12 cellular contexts compared by ENCODE assay signal in genomic region chr12:75986001-75986739, GRCh38. TPM values are rescaled to one million over a fixed set of nuclear protein-coding genes. Genes with fewer than 3 reads are reported as not detected.
DNase-seq lines count a peak whose midpoint lies in the region; ATAC-seq, FAIRE-seq and TF ChIP-seq lines count a peak whose summit lies in the region.
"Had no signal": no experiment of that assay in that cellular context is flagged by ENCODE, and none has a peak within 500 bp of the region (broad histone marks: within the 10 kb centered on the region; RNA-seq: fewer than 3 reads in every experiment).

No MANE protein-coding gene starts in this region.

- H3K4me2 ChIP-seq in K562 (ENCODE audit: insufficient read depth, low read length) = no peak overlapping the region

- intact Hi-C loops in K562 (cut with micrococcal nuclease) = no loop called here
- intact Hi-C loops in pancreas (cut with DNase I) = no loop called here
- intact Hi-C loops in vagina (cut with DNase I) = no loop called here

- no peaks in the 10 kb centered on the region for H3K9me1 ChIP-seq in K562 (ENCODE audit: control insufficient read depth, insufficient read depth, low read length)

- ATAC-seq in GM21786 (IDR thresholded peaks at IDR 0.05; ENCODE audit: unreplicated experiment) (peak; percentile 39), K562 (0 out of 3 replicates have a peak, but pooled peaks have one; percentile 22), pancreas (peak; percentile 46 to 56 (median 56)), GM18858 (IDR thresholded peaks at IDR 0.05; ENCODE audit: unreplicated experiment) (no peak)
- ATAC-seq: stimulated activated naive CD8-positive, alpha-beta T cell treated with anti-CD3 and anti-CD28 coated beads, Interleukin-15, amount 100 ng/mL, for 72 hours had no signal

- FAIRE-seq in K562 (lab: Jason Lieb, UNC) = no peak
- FAIRE-seq in pancreas (lab: Jason Lieb, UNC) = no peak

- DNase-seq in NCI-H146 treated with DMSO at 0.1 percent for 48 hours (lab: John Stamatoyannopoulos, UW; ENCODE audit: unreplicated experiment) = peak; percentile 60
- DNase-seq in K562 (ENCODE audit: extremely low read depth in 1 of 4, low spot score in 3 of 4) = no peak
- DNase-seq in pancreas = peak in 3 of 6 donors; percentile 39 to 66 (median 47)
- no peak for DNase-seq in vagina (ENCODE audit: extremely low spot score in 2 of 2)
- no peak for DNase-seq in HEK293T (ENCODE audit: extremely low spot score)
- DNase-seq: activated naive CD8-positive, alpha-beta T cell treated with anti-CD3 and anti-CD28 coated beads, Interleukin-2, amount 10 ng/mL, durations not matched to agents 7 days and 5 days; stimulated activated CD4-positive, alpha-beta T cell treated with anti-CD3 and anti-CD28 coated beads, Interleukin-4, amount 100 ng/mL, for 4 hours; stimulated activated naive CD8-positive, alpha-beta T cell treated with anti-CD3 and anti-CD28 coated beads, Interleukin-15, amount 100 ng/mL, for 72 hours had no signal

- no peaks in the 10 kb centered on the region for H3K36me3 ChIP-seq in K562 (ENCODE audit: control insufficient read depth, insufficient read depth, low read length)
- H3K36me3 ChIP-seq in pancreas = no peaks in the 10 kb centered on the region
- no peaks in the 10 kb centered on the region for H3K36me3 ChIP-seq in vagina
- H3K36me3 ChIP-seq: prostate gland had no signal

- H3K9ac ChIP-seq in K562 (ENCODE audit: insufficient read depth in 1 of 2, low read depth in 2 of 2, low read length in 2 of 2) = no peak overlapping the region

- no TSS peak for BruUV-seq in K562 (replicated peaks; lab: Mats Ljungman, UMichigan)

- H3K4me1 ChIP-seq in K562 (replicated peaks in 1 of 2; ENCODE audit: control insufficient read depth in 2 of 2, insufficient read depth in 2 of 2, low read length in 2 of 2) (peaks cover 0 to 2% of the 10 kb centered on the region in 2 experiments; a peak in 1 of 5 replicates), pancreas (peaks cover 0 to 34% (median 24%) of the 10 kb centered on the region in 3 donors), vagina (peaks cover 24% of the 10 kb centered on the region)
- H3K4me1 ChIP-seq: prostate gland had no signal

- 17% methylated on average over 9 of the region's 9 CpGs for WGBS in K562 (ENCODE audit: insufficient coverage, low coverage, missing lambda C conversion rate)
- WGBS in pancreas, 2 donors = 8 to 10% methylated on average over 9 of the region's 9 CpGs

- no peak overlapping the region for H3K27ac ChIP-seq in K562 (ENCODE audit: extremely low read depth, low read depth, low read length)
- H3K27ac ChIP-seq in pancreas = peak overlapping the region in 3 of 4 donors; percentile 13 to 77 (median 61)
- no peak overlapping the region for H3K27ac ChIP-seq in vagina
- H3K27ac ChIP-seq: prostate gland had no signal

- no peak overlapping the region for H2AFZ ChIP-seq in K562 (ENCODE audit: low read depth, low read length)

- H4K20me1 ChIP-seq in K562 (replicated peaks; ENCODE audit: control insufficient read depth, insufficient read depth, low read length) = no peaks in the 10 kb centered on the region

- TF ChIP-seq POLR2A in K562 (conservative IDR thresholded peaks at IDR 0.05) (no peak), vagina (IDR thresholded peaks at IDR 0.05) (no peak)

- H3K4me3 ChIP-seq in K562 (no peak overlapping the region), pancreas (peak overlapping the region in 2 of 4 donors; percentile 4 to 8), vagina (no peak overlapping the region)
- H3K4me3 ChIP-seq: lung, prostate gland had no signal

- TF ChIP-seq EP300 in K562 (IDR thresholded peaks at IDR 0.05; ENCODE audit: low read length) = no peak

- CTCF ChIA-PET in K562 (lab: Yijun Ruan, JAX; ENCODE audit: low intra/inter-chr PET ratio) (no interaction called here), HEK293T (lab: Yijun Ruan, JAX) (interaction anchor here (0.6 kb wide), 1 partner anchor 470 kb away, joined by 6 read pairs; no protein-coding TSS in a partner anchor)

- no peaks in the 10 kb centered on the region for H3K79me2 ChIP-seq in K562 (ENCODE audit: control insufficient read depth, insufficient read depth, low read length)

- TF ChIP-seq RAD21 in K562 (CRISPR knock-in tag; conservative IDR thresholded peaks at IDR 0.05 in 1 of 2, IDR thresholded peaks at IDR 0.05 in 1 of 2) = no peak

- POLR2A ChIA-PET in K562 (lab: Yijun Ruan, JAX) = no interaction called here
- POLR2A ChIA-PET in HEK293T (lab: Yijun Ruan, JAX) = no interaction called here

- H3K9me3 ChIP-seq in K562 (replicated peaks; ENCODE audit: control insufficient read depth, insufficient read depth, low read depth, low read length) (no peaks in the 10 kb centered on the region), pancreas (no peaks in the 10 kb centered on the region), vagina (no peaks in the 10 kb centered on the region)
- H3K9me3 ChIP-seq: prostate gland had no signal

- TF ChIP-seq CTCF in K562 (IDR thresholded peaks at IDR 0.05 in 2 of 3, conservative IDR thresholded peaks at IDR 0.05 in 1 of 3; ENCODE audit: insufficient read depth in 2 of 3, low read depth in 1 of 3, low read length in 3 of 3) (no peak), pancreas (IDR thresholded peaks at IDR 0.05) (no peak), vagina (IDR thresholded peaks at IDR 0.05) (no peak)

- in situ Hi-C loops in K562 (cut with MboI) = no loop called here

- H3K27me3 ChIP-seq in K562 (ENCODE audit: control insufficient read depth in 2 of 2, insufficient read depth in 2 of 2, low read length in 2 of 2) (peaks cover 0 to 4% of the 10 kb centered on the region in 2 experiments; a peak in 2 of 5 replicates), pancreas (no peaks in the 10 kb centered on the region), vagina (no peaks in the 10 kb centered on the region)

TF ChIP-seq in K562, 482 proteins besides CTCF, POLR2A, EP300 and RAD21 (continues in another document):
- TF ChIP-seq SETDB1 (IDR thresholded peaks at IDR 0.05; ENCODE audit: low read length) = no peak
- no peak for TF ChIP-seq NELFE (IDR thresholded peaks at IDR 0.05; ENCODE audit: insufficient read depth, insufficient read length)
- TF ChIP-seq SPI1 (IDR thresholded peaks at IDR 0.05; ENCODE audit: borderline replicate concordance, low read depth, low read length) = no peak
- TF ChIP-seq, protein P1, sequence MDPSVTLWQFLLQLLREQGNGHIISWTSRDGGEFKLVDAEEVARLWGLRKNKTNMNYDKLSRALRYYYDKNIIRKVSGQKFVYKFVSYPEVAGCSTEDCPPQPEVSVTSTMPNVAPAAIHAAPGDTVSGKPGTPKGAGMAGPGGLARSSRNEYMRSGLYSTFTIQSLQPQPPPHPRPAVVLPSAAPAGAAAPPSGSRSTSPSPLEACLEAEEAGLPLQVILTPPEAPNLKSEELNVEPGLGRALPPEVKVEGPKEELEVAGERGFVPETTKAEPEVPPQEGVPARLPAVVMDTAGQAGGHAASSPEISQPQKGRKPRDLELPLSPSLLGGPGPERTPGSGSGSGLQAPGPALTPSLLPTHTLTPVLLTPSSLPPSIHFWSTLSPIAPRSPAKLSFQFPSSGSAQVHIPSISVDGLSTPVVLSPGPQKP (CRISPR knock-in tag; IDR thresholded peaks at IDR 0.05) = no peak
- no peak for TF ChIP-seq SOX6 (IDR thresholded peaks at IDR 0.05)
- no peak for TF ChIP-seq ZNF165 (CRISPR knock-in tag; IDR thresholded peaks at IDR 0.05; ENCODE audit: borderline replicate concordance)
- no peak for TF ChIP-seq POU5F1 (IDR thresholded peaks at IDR 0.05; ENCODE audit: borderline replicate concordance, low read depth, low read length, partially characterized antibody)
- no peak for TF ChIP-seq FOS (IDR thresholded peaks at IDR 0.05; ENCODE audit: extremely low read depth, insufficient read length)

TF ChIP-seq in HEK293T, 16 proteins besides CTCF, POLR2A, EP300 and RAD21 (continues in another document):
- TF ChIP-seq ELF4 (IDR thresholded peaks at IDR 0.05) (no peak), FOXK2 (IDR thresholded peaks at IDR 0.05) (no peak), LEF1 (IDR thresholded peaks at IDR 0.05; ENCODE audit: borderline replicate concordance) (no peak), PKNOX1 (IDR thresholded peaks at IDR 0.05) (no peak), BHLHE40 (IDR thresholded peaks at IDR 0.05; ENCODE audit: borderline replicate concordance) (no peak), HDGF (IDR thresholded peaks at IDR 0.05; ENCODE audit: borderline replicate concordance) (no peak), FOXM1 (IDR thresholded peaks at IDR 0.05; ENCODE audit: borderline replicate concordance) (no peak), FOXA1 (IDR thresholded peaks at IDR 0.05) (no peak), TARDBP (IDR thresholded peaks at IDR 0.05) (no peak), SUZ12 (IDR thresholded peaks at IDR 0.05) (no peak), NFRKB (IDR thresholded peaks at IDR 0.05) (no peak)

RNA-seq across cellular contexts. Expression of gene PHLDA1, which starts 45.4 kb away (rescaled TPM):
- 3.4 TPM in 2 replicates for total RNA-seq in K562 (2011; cell fraction: chromatin; rRNA removed; ENCODE audit: low replicate concordance)
- 2.1 and 4.5 TPM in 2 replicates for total RNA-seq in K562 (2011; cell fraction: nucleolus; rRNA removed)
- total RNA-seq in K562 (2011; cell fraction: nucleoplasm; rRNA removed) = 3.4 and 6.9 TPM in 2 replicates
- total RNA-seq in K562 (2014; rRNA removed) = 0.54 and 0.73 TPM in 2 replicates
- total RNA-seq in K562 (2014; rRNA removed; fragmentation: Illumina TruSeq; extraction: Trizol) = 0.51 and 0.80 TPM in 2 replicates
- total RNA-seq in K562 (2015; rRNA removed; fragmentation: Illumina TruSeq; extraction: Trizol) = 0.33 and 0.38 TPM in 2 replicates
- total RNA-seq in K562 (2021) = 0.81 and 1.6 TPM in 2 replicates
- 2.3 and 2.9 TPM in 2 replicates for polyA plus RNA-seq in K562 (2011; rRNA removed)
- 1.9 and 4.4 TPM in 2 replicates for polyA plus RNA-seq in K562 (2011; cell fraction: cytosol; rRNA removed)
- 2.0 and 3.7 TPM in 2 replicates for polyA plus RNA-seq in K562 (2011; cell fraction: nucleus; rRNA removed)
- 1.1 and 1.7 TPM in 2 replicates for polyA plus RNA-seq in K562 (2012)
- 0.40 and 0.57 TPM in 2 replicates for polyA plus RNA-seq in K562 (2014; fragmentation: Illumina TruSeq; extraction: Trizol)
- polyA plus RNA-seq in K562 (2014; fragmentation: Nextera tagmentation; extraction: Ambion mirVana) = under 1 TPM; 0.15 to 0.56 TPM
- polyA plus RNA-seq in K562 (2014; rRNA removed) = 0.61 and 0.82 TPM in 2 replicates
- polyA minus RNA-seq in K562 (2011; rRNA and poly(A)+ RNA removed) = 3.0 and 3.2 TPM in 2 replicates
- polyA minus RNA-seq in K562 (2011; cell fraction: cytosol; rRNA and poly(A)+ RNA removed) = 2.9 and 4.0 TPM in 2 replicates
- 4.7 and 6.1 TPM in 2 replicates for polyA minus RNA-seq in K562 (2011; cell fraction: nucleus; rRNA and poly(A)+ RNA removed)
- total RNA-seq in pancreas = 10 to 100 TPM in 3 of 6 donors, 1 to 10 TPM in 3; 2.9 to 16.1 (median 7.1) TPM
- 1 to 10 TPM; 2.9 to 5.9 TPM for polyA plus RNA-seq in pancreas
- 40.3 TPM for total RNA-seq in vagina

Comparison
In these comparisons a context has a peak if more than half of its experiments do, and no peak if none do; other contexts are left out.
1. H3K27ac ChIP-seq: peak in pancreas (3 of 4); none in K562 (single experiment) and vagina (single experiment).